ENCODE assay signal across 1 cellular context in genomic region chr6:155491421-155491820, GRCh38.
TF ChIP-seq lines count a peak whose summit lies in the region.

No MANE protein-coding gene starts in this region.

TF ChIP-seq in HepG2, 621 proteins besides CTCF, POLR2A, EP300 and RAD21 (continued from another document and continues in another):
- TF ChIP-seq ZNF574 (CRISPR knock-in tag; IDR thresholded peaks at IDR 0.05), result no peak
- TF ChIP-seq ZNF329 (CRISPR knock-in tag; IDR thresholded peaks at IDR 0.05; ENCODE audit: low read depth), result no peak
- TF ChIP-seq, protein P1, sequence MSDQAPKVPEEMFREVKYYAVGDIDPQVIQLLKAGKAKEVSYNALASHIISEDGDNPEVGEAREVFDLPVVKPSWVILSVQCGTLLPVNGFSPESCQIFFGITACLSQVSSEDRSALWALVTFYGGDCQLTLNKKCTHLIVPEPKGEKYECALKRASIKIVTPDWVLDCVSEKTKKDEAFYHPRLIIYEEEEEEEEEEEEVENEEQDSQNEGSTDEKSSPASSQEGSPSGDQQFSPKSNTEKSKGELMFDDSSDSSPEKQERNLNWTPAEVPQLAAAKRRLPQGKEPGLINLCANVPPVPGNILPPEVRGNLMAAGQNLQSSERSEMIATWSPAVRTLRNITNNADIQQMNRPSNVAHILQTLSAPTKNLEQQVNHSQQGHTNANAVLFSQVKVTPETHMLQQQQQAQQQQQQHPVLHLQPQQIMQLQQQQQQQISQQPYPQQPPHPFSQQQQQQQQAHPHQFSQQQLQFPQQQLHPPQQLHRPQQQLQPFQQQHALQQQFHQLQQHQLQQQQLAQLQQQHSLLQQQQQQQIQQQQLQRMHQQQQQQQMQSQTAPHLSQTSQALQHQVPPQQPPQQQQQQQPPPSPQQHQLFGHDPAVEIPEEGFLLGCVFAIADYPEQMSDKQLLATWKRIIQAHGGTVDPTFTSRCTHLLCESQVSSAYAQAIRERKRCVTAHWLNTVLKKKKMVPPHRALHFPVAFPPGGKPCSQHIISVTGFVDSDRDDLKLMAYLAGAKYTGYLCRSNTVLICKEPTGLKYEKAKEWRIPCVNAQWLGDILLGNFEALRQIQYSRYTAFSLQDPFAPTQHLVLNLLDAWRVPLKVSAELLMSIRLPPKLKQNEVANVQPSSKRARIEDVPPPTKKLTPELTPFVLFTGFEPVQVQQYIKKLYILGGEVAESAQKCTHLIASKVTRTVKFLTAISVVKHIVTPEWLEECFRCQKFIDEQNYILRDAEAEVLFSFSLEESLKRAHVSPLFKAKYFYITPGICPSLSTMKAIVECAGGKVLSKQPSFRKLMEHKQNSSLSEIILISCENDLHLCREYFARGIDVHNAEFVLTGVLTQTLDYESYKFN (CRISPR knock-in tag; conservative IDR thresholded peaks at IDR 0.05), result peak; percentile 73
- no peak for TF ChIP-seq ZNF530 (CRISPR knock-in tag; IDR thresholded peaks at IDR 0.05; ENCODE audit: low read depth)
- TF ChIP-seq SYNCRIP (IDR thresholded peaks at IDR 0.05; ENCODE audit: insufficient read depth, low read depth, low read length), result no peak
- TF ChIP-seq ZNF766 (CRISPR knock-in tag; IDR thresholded peaks at IDR 0.05; ENCODE audit: borderline replicate concordance), result no peak
- TF ChIP-seq MEIS1 (CRISPR knock-in tag; IDR thresholded peaks at IDR 0.05; ENCODE audit: borderline replicate concordance), result no peak
- no peak for TF ChIP-seq HES4 (CRISPR knock-in tag; IDR thresholded peaks at IDR 0.05; ENCODE audit: borderline replicate concordance)
- no peak for TF ChIP-seq TAF15 (IDR thresholded peaks at IDR 0.05; ENCODE audit: low read depth, low read length, poor library complexity, severe bottlenecking)
- TF ChIP-seq BRCA1 (CRISPR knock-in tag; IDR thresholded peaks at IDR 0.05), result no peak
- TF ChIP-seq ZBTB2 (CRISPR knock-in tag; IDR thresholded peaks at IDR 0.05; ENCODE audit: low read depth), result no peak
- TF ChIP-seq IKZF4 (CRISPR knock-in tag; IDR thresholded peaks at IDR 0.05; ENCODE audit: borderline replicate concordance, low read depth, not compliant biosample characterization), result no peak
- no peak for TF ChIP-seq ZNF619 (CRISPR knock-in tag; IDR thresholded peaks at IDR 0.05)
- no peak for TF ChIP-seq ZNF343 (CRISPR knock-in tag; IDR thresholded peaks at IDR 0.05)
- TF ChIP-seq, protein P2, sequence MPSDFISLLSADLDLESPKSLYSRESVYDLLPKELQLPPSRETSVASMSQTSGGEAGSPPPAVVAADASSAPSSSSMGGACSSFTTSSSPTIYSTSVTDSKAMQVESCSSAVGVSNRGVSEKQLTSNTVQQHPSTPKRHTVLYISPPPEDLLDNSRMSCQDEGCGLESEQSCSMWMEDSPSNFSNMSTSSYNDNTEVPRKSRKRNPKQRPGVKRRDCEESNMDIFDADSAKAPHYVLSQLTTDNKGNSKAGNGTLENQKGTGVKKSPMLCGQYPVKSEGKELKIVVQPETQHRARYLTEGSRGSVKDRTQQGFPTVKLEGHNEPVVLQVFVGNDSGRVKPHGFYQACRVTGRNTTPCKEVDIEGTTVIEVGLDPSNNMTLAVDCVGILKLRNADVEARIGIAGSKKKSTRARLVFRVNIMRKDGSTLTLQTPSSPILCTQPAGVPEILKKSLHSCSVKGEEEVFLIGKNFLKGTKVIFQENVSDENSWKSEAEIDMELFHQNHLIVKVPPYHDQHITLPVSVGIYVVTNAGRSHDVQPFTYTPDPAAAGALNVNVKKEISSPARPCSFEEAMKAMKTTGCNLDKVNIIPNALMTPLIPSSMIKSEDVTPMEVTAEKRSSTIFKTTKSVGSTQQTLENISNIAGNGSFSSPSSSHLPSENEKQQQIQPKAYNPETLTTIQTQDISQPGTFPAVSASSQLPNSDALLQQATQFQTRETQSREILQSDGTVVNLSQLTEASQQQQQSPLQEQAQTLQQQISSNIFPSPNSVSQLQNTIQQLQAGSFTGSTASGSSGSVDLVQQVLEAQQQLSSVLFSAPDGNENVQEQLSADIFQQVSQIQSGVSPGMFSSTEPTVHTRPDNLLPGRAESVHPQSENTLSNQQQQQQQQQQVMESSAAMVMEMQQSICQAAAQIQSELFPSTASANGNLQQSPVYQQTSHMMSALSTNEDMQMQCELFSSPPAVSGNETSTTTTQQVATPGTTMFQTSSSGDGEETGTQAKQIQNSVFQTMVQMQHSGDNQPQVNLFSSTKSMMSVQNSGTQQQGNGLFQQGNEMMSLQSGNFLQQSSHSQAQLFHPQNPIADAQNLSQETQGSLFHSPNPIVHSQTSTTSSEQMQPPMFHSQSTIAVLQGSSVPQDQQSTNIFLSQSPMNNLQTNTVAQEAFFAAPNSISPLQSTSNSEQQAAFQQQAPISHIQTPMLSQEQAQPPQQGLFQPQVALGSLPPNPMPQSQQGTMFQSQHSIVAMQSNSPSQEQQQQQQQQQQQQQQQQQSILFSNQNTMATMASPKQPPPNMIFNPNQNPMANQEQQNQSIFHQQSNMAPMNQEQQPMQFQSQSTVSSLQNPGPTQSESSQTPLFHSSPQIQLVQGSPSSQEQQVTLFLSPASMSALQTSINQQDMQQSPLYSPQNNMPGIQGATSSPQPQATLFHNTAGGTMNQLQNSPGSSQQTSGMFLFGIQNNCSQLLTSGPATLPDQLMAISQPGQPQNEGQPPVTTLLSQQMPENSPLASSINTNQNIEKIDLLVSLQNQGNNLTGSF (CRISPR knock-in tag; IDR thresholded peaks at IDR 0.05), result no peak
- no peak for TF ChIP-seq JDP2 (CRISPR knock-in tag; IDR thresholded peaks at IDR 0.05; ENCODE audit: borderline replicate concordance)
- no peak for TF ChIP-seq ZNF337 (CRISPR knock-in tag; IDR thresholded peaks at IDR 0.05; ENCODE audit: borderline replicate concordance, low read depth)
- TF ChIP-seq ZNF605 (CRISPR knock-in tag; IDR thresholded peaks at IDR 0.05), result no peak
- no peak for TF ChIP-seq ZNF513 (CRISPR knock-in tag; conservative IDR thresholded peaks at IDR 0.05)
- TF ChIP-seq KDM1A (CRISPR knock-in tag; IDR thresholded peaks at IDR 0.05), result no peak
- TF ChIP-seq, protein P3, sequence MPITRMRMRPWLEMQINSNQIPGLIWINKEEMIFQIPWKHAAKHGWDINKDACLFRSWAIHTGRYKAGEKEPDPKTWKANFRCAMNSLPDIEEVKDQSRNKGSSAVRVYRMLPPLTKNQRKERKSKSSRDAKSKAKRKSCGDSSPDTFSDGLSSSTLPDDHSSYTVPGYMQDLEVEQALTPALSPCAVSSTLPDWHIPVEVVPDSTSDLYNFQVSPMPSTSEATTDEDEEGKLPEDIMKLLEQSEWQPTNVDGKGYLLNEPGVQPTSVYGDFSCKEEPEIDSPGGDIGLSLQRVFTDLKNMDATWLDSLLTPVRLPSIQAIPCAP (CRISPR knock-in tag; IDR thresholded peaks at IDR 0.05; ENCODE audit: low read depth), result no peak
- TF ChIP-seq AKNA (CRISPR knock-in tag; IDR thresholded peaks at IDR 0.05; ENCODE audit: borderline replicate concordance), result no peak
- TF ChIP-seq ZBTB3 (CRISPR knock-in tag; IDR thresholded peaks at IDR 0.05; ENCODE audit: borderline replicate concordance, low read depth), result no peak
- no peak for TF ChIP-seq TMF1 (CRISPR knock-in tag; IDR thresholded peaks at IDR 0.05; ENCODE audit: low read depth)
- TF ChIP-seq, protein P4, sequence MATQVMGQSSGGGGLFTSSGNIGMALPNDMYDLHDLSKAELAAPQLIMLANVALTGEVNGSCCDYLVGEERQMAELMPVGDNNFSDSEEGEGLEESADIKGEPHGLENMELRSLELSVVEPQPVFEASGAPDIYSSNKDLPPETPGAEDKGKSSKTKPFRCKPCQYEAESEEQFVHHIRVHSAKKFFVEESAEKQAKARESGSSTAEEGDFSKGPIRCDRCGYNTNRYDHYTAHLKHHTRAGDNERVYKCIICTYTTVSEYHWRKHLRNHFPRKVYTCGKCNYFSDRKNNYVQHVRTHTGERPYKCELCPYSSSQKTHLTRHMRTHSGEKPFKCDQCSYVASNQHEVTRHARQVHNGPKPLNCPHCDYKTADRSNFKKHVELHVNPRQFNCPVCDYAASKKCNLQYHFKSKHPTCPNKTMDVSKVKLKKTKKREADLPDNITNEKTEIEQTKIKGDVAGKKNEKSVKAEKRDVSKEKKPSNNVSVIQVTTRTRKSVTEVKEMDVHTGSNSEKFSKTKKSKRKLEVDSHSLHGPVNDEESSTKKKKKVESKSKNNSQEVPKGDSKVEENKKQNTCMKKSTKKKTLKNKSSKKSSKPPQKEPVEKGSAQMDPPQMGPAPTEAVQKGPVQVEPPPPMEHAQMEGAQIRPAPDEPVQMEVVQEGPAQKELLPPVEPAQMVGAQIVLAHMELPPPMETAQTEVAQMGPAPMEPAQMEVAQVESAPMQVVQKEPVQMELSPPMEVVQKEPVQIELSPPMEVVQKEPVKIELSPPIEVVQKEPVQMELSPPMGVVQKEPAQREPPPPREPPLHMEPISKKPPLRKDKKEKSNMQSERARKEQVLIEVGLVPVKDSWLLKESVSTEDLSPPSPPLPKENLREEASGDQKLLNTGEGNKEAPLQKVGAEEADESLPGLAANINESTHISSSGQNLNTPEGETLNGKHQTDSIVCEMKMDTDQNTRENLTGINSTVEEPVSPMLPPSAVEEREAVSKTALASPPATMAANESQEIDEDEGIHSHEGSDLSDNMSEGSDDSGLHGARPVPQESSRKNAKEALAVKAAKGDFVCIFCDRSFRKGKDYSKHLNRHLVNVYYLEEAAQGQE (IDR thresholded peaks at IDR 0.05; ENCODE audit: borderline replicate concordance in 1 of 2, low read depth in 1 of 2, low read length in 2 of 2), result no peak
- TF ChIP-seq MTA3 (CRISPR knock-in tag; IDR thresholded peaks at IDR 0.05), result no peak
- TF ChIP-seq CHD2 (IDR thresholded peaks at IDR 0.05; ENCODE audit: low read depth, low read length), result no peak
- TF ChIP-seq IKZF1 (IDR thresholded peaks at IDR 0.05), result no peak
